In the genomic region with DNA sequence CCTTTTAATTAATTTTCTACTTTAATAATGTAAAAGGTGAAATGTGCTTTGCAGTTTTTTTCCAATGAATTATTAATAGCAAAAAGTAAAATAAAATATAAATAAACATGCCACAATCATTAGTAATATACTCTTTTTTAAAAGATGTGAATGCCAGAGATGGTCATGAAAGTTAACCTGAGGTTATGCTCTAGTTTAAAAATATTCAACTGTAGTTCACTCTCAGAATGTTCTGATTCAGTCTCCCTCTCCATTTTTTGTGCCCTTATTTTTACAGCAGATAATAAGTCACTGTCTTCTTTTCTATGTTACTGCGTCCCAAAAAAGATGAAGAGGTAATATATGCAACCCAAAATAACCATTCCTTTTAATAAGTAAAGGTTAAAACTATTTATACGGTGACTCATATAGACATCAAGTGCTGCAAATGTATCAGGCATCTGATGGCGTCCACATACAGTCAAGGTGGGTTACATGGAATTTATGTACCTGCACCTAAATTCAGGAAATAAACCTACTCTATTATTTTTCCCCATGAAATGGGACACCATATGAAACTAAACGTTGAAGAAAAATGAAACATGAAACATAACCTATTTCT, we compare ENCODE assay signal across 17 cellular contexts.
DNase-seq lines count a peak whose midpoint lies in the region; ATAC-seq, FAIRE-seq and TF ChIP-seq lines count a peak whose summit lies in the region.
"Had no signal": no experiment of that assay in that cellular context is flagged by ENCODE, and none has a peak within 500 bp of the region (broad histone marks: within the 10 kb centered on the region; RNA-seq: fewer than 3 reads in every experiment).

No MANE protein-coding gene starts in this region.

- CTCF ChIA-PET in GM12878 (lab: Yijun Ruan, JAX), result interaction anchor here (0.7 to 1.8 kb wide), 3 partner anchors 9 to 19 kb away, joined by 3 to 9 read pairs (median 3); no protein-coding TSS in a partner anchor
- CTCF ChIA-PET in CD8-positive, alpha-beta T cell (lab: Charles Lee), result no interaction called here

- H3K27ac Mint-ChIP-seq in activated naive CD8-positive, alpha-beta T cell treated with anti-CD3 and anti-CD28 coated beads for 36 hours, result no peak overlapping the region
- no peak overlapping the region for H3K27ac Mint-ChIP-seq in CD8-positive, alpha-beta T cell
- H3K27ac Mint-ChIP-seq: activated CD8-positive, alpha-beta memory T cell treated with anti-CD3 and anti-CD28 coated beads, Interleukin-2, amount 10 ng/mL, durations not matched to agents 7 days and 5 days; CD14-positive monocyte; memory B cell had no signal

- TF ChIP-seq POLR2A in GM12878 (IDR thresholded peaks at IDR 0.05; ENCODE audit: low read depth, low read length), result no peak

- no peak overlapping the region for H3K4me3 Mint-ChIP-seq in activated naive CD8-positive, alpha-beta T cell treated with anti-CD3 and anti-CD28 coated beads for 36 hours
- H3K4me3 Mint-ChIP-seq in CD8-positive, alpha-beta T cell, result no peak overlapping the region
- H3K4me3 Mint-ChIP-seq: activated CD8-positive, alpha-beta memory T cell treated with anti-CD3 and anti-CD28 coated beads, Interleukin-2, amount 10 ng/mL, durations not matched to agents 7 days and 5 days; CD14-positive monocyte; memory B cell had no signal

- TF ChIP-seq EP300 in GM12878 (IDR thresholded peaks at IDR 0.05; ENCODE audit: borderline replicate concordance in 1 of 2, control insufficient read depth in 1 of 2, low read depth in 2 of 2, low read length in 2 of 2), result no peak

- H3K36me3 ChIP-seq in GM12878 (ENCODE audit: control insufficient read depth in 2 of 2, insufficient read depth in 2 of 2, low read length in 1 of 2), result no peaks in the 10 kb centered on the region
- no peaks in the 10 kb centered on the region for H3K36me3 ChIP-seq in CD8-positive, alpha-beta T cell (ENCODE audit: insufficient read depth, low read length)
- H3K36me3 ChIP-seq: neutrophil, SJCRH30 had no signal

- TF ChIP-seq CTCF in GM12878 (IDR thresholded peaks at IDR 0.05 in 2 of 3, conservative IDR thresholded peaks at IDR 0.05 in 1 of 3; ENCODE audit: control insufficient read depth in 2 of 3, extremely low read depth in 1 of 3, insufficient read depth in 1 of 3, low read depth in 3 of 3, low read length in 3 of 3), result no peak
- no peak for TF ChIP-seq CTCF in CD8-positive, alpha-beta T cell (IDR thresholded peaks at IDR 0.05)

- no peak overlapping the region for H3K4me3 ChIP-seq in GM12878
- H3K4me3 ChIP-seq in CD8-positive, alpha-beta T cell (ENCODE audit: low read depth, low read length), result no peak overlapping the region
- H3K4me3 ChIP-seq: SJCRH30 had no signal

- peak overlapping the region; percentile 57 for H3K4me2 ChIP-seq in GM12878 (ENCODE audit: control insufficient read depth, insufficient read depth)

- TF ChIP-seq RAD21 in GM12878 (IDR thresholded peaks at IDR 0.05; ENCODE audit: insufficient read depth, low read depth, low read length), result no peak

- intact Hi-C loops in GM12878 (cut with micrococcal nuclease; ENCODE audit: unreplicated experiment), result no loop called here
- intact Hi-C loops in CD8-positive, alpha-beta T cell (cut with DNase I, micrococcal nuclease), result no loop called here

- no peaks in the 10 kb centered on the region for H3K79me2 ChIP-seq in GM12878 (ENCODE audit: control insufficient read depth, insufficient read depth, low read length)

- no peak overlapping the region for H3K9ac ChIP-seq in GM12878 (ENCODE audit: control insufficient read depth, insufficient read depth, low read length)

- SMC1A ChIA-PET in GM12878 (lab: Charles Lee; ENCODE audit: uncharacterized antibody, unreplicated experiment), result interaction anchor here (0.7 to 1.8 kb wide), 6 partner anchors 11 to 66 kb away, joined by 3 to 9 read pairs (median 4); no protein-coding TSS in a partner anchor

- no peaks in the 10 kb centered on the region for H3K36me3 Mint-ChIP-seq in activated naive CD8-positive, alpha-beta T cell treated with anti-CD3 and anti-CD28 coated beads for 36 hours
- no peaks in the 10 kb centered on the region for H3K36me3 Mint-ChIP-seq in CD8-positive, alpha-beta T cell
- H3K36me3 Mint-ChIP-seq: activated CD8-positive, alpha-beta memory T cell treated with anti-CD3 and anti-CD28 coated beads, Interleukin-2, amount 10 ng/mL, durations not matched to agents 7 days and 5 days; CD14-positive monocyte; memory B cell had no signal

- POLR2A ChIA-PET in GM12878 (lab: Charles Lee), result interaction anchor here (1.0 kb wide), 1 partner anchor 13 kb away, joined by 3 read pairs; no protein-coding TSS in a partner anchor
- POLR2A ChIA-PET in CD8-positive, alpha-beta T cell (lab: Charles Lee), result no interaction called here

- no TSS peak for BruUV-seq in GM12878 (replicated peaks; lab: Mats Ljungman, UMichigan)

- FAIRE-seq in GM12878 (lab: Jason Lieb, UNC), result no peak
- FAIRE-seq: endometrium, frontal cortex had no signal

- peaks cover 1% of the 10 kb centered on the region for H3K9me3 Mint-ChIP-seq in activated naive CD8-positive, alpha-beta T cell treated with anti-CD3 and anti-CD28 coated beads for 36 hours
- no peaks in the 10 kb centered on the region for H3K9me3 Mint-ChIP-seq in CD8-positive, alpha-beta T cell
- H3K9me3 Mint-ChIP-seq: memory B cell had no signal

- H2AFZ ChIP-seq in GM12878 (ENCODE audit: control insufficient read depth, low read depth, low read length), result peak overlapping the region; percentile 63

- H3K4me1 ChIP-seq in GM12878 (ENCODE audit: control insufficient read depth, insufficient read depth, low read length), result peaks cover 9% of the 10 kb centered on the region
- H3K4me1 ChIP-seq in CD8-positive, alpha-beta T cell (ENCODE audit: insufficient read depth, low read length), result no peaks in the 10 kb centered on the region
- H3K4me1 ChIP-seq: SJCRH30 had no signal

- no peaks in the 10 kb centered on the region for H3K27me3 Mint-ChIP-seq in activated naive CD8-positive, alpha-beta T cell treated with anti-CD3 and anti-CD28 coated beads for 36 hours
- H3K27me3 Mint-ChIP-seq in CD8-positive, alpha-beta T cell (ENCODE audit: low read depth), result no peaks in the 10 kb centered on the region
- H3K27me3 Mint-ChIP-seq: activated CD8-positive, alpha-beta memory T cell treated with anti-CD3 and anti-CD28 coated beads, Interleukin-2, amount 10 ng/mL, durations not matched to agents 7 days and 5 days; memory B cell had no signal

- DNase-seq in GM12878 (ENCODE audit: low read depth, low spot score), result no peak
- no peak for DNase-seq in EL
- no peak for DNase-seq in activated naive CD8-positive, alpha-beta T cell treated with anti-CD3 and anti-CD28 coated beads for 36 hours
- no peak for DNase-seq in CD8-positive, alpha-beta T cell
- DNase-seq: activated CD8-positive, alpha-beta memory T cell treated with anti-CD3 and anti-CD28 coated beads, Interleukin-2, amount 10 ng/mL, durations not matched to agents 7 days and 5 days; activated naive CD4-positive, alpha-beta T cell treated with anti-CD3 and anti-CD28 coated beads, Interleukin-2, amount 50 U/mL, for 16 hours; H7; NCI-H2081 had no signal

- RAD21 ChIA-PET in GM12878 (lab: Charles Lee; ENCODE audit: unreplicated experiment), result interaction anchor here (0.9 to 1.8 kb wide), 6 partner anchors 8 to 70 kb away, joined by 3 to 7 read pairs (median 4); no protein-coding TSS in a partner anchor

- WGBS in GM12878 (ENCODE audit: insufficient coverage, insufficient replicate concordance, low lambda C conversion rate, missing lambda C conversion rate), result 5% methylated on average over 4 of the region's 4 CpGs

- H3K27me3 ChIP-seq in GM12878 (replicated peaks in 1 of 2; ENCODE audit: control insufficient read depth in 2 of 2, insufficient read depth in 2 of 2, low read length in 1 of 2), result no peaks in the 10 kb centered on the region
- no peaks in the 10 kb centered on the region for H3K27me3 ChIP-seq in CD8-positive, alpha-beta T cell (ENCODE audit: insufficient read depth, low read length)
- H3K27me3 ChIP-seq: neutrophil, SJCRH30 had no signal

- H3K9me3 ChIP-seq in GM12878 (replicated peaks; ENCODE audit: control insufficient read depth, insufficient read depth, low read length), result no peaks in the 10 kb centered on the region
- H3K9me3 ChIP-seq in CD8-positive, alpha-beta T cell (ENCODE audit: low read length), result no peaks in the 10 kb centered on the region
- H3K9me3 ChIP-seq: neutrophil, SJCRH30 had no signal

- in situ Hi-C loops in GM12878 (cut with MboI), result no loop called here

- no peaks in the 10 kb centered on the region for H4K20me1 ChIP-seq in GM12878 (ENCODE audit: control insufficient read depth, insufficient read depth)

- no peaks in the 10 kb centered on the region for H3K4me1 Mint-ChIP-seq in activated naive CD8-positive, alpha-beta T cell treated with anti-CD3 and anti-CD28 coated beads for 36 hours
- H3K4me1 Mint-ChIP-seq in CD8-positive, alpha-beta T cell (ENCODE audit: low read depth), result no peaks in the 10 kb centered on the region
- H3K4me1 Mint-ChIP-seq: activated CD8-positive, alpha-beta memory T cell treated with anti-CD3 and anti-CD28 coated beads, Interleukin-2, amount 10 ng/mL, durations not matched to agents 7 days and 5 days; CD14-positive monocyte; memory B cell had no signal

- ATAC-seq in GM19035 (IDR thresholded peaks at IDR 0.05; ENCODE audit: unreplicated experiment), result peak; percentile 47
- peak; percentile 21 for ATAC-seq in GM21619 (IDR thresholded peaks at IDR 0.05; ENCODE audit: unreplicated experiment)
- peak; percentile 43 for ATAC-seq in HG03066 (IDR thresholded peaks at IDR 0.05; ENCODE audit: low read depth, unreplicated experiment)
- ATAC-seq in GM12878, result peak; percentile 43
- ATAC-seq in CD8-positive, alpha-beta T cell, result no peak
- ATAC-seq: activated CD8-positive, alpha-beta memory T cell treated with anti-CD3 and anti-CD28 coated beads, Interleukin-2, amount 10 ng/mL, durations not matched to agents 7 days and 5 days had no signal

- peak overlapping the region; percentile 69 for H3K27ac ChIP-seq in GM12878 (ENCODE audit: control insufficient read depth, insufficient read depth)
- H3K27ac ChIP-seq in CD8-positive, alpha-beta T cell (ENCODE audit: low read depth, low read length), result no peak overlapping the region
- H3K27ac ChIP-seq: neutrophil, SJCRH30 had no signal

TF ChIP-seq in GM12878, 131 proteins besides CTCF, POLR2A, EP300 and RAD21 (continues in another document):
- no peak for TF ChIP-seq RB1 (IDR thresholded peaks at IDR 0.05; ENCODE audit: borderline replicate concordance)
- TF ChIP-seq NR2F1 (conservative IDR thresholded peaks at IDR 0.05), result 0 out of 2 replicates have a peak, but pooled peaks have one; percentile 4
- TF ChIP-seq MEF2B (IDR thresholded peaks at IDR 0.05; ENCODE audit: partially characterized antibody, poor library complexity, severe bottlenecking), result peak; percentile 54
